15 cellular contexts compared by ENCODE assay signal in genomic region chr2:190862591-190862991, GRCh38. TPM values are rescaled to one million over a fixed set of nuclear protein-coding genes. Genes with fewer than 3 reads are reported as not detected.
A peak's percentile ranks its signal among the peaks of the same experiment; 100 is the strongest.
DNase-seq lines count a peak whose midpoint lies in the region; ATAC-seq, FAIRE-seq and TF ChIP-seq lines count a peak whose summit lies in the region.
"Had no signal": no experiment of that assay in that cellular context is flagged by ENCODE, and none has a peak within 500 bp of the region (broad histone marks: within the 10 kb centered on the region; RNA-seq: fewer than 3 reads in every experiment).

No MANE protein-coding gene starts in this region.

- TF ChIP-seq EP300 in HepG2 (IDR thresholded peaks at IDR 0.05; ENCODE audit: low read depth in 2 of 2, low read length in 2 of 2): no peak
- TF ChIP-seq EP300 in HepG2 (CRISPR knock-in tag; IDR thresholded peaks at IDR 0.05; ENCODE audit: borderline replicate concordance): no peak

- peaks cover 31% of the 10 kb centered on the region for H3K4me1 ChIP-seq in HepG2 (ENCODE audit: insufficient read depth, low read length)
- no peaks in the 10 kb centered on the region for H3K4me1 ChIP-seq in right lobe of liver
- peaks cover 18% of the 10 kb centered on the region for H3K4me1 ChIP-seq in foreskin keratinocyte
- H3K4me1 ChIP-seq in vagina: peaks cover 4% of the 10 kb centered on the region
- H3K4me1 ChIP-seq: BLaER1 treated with 17β-estradiol and CSF1 and Interleukin-3, amounts not matched to agents 10 nM and 100 nM; esophagus squamous epithelium; prostate gland had no signal

- no peak overlapping the region for H3K27ac ChIP-seq in HepG2 (ENCODE audit: extremely low read length, insufficient read depth, low read length)
- H3K27ac ChIP-seq in right lobe of liver: no peak overlapping the region
- 0 out of 2 replicates have a peak overlapping the region, but pooled peaks have one; percentile 14 for H3K27ac ChIP-seq in SK-N-MC
- no peak overlapping the region for H3K27ac ChIP-seq in foreskin keratinocyte
- no peak overlapping the region for H3K27ac ChIP-seq in vagina
- H3K27ac ChIP-seq: BLaER1 treated with 17β-estradiol and CSF1 and Interleukin-3, amounts not matched to agents 10 nM and 100 nM; esophagus squamous epithelium; prostate gland had no signal

- 20% methylated on average over 2 of the region's 2 CpGs for WGBS in HepG2 (ENCODE audit: low lambda C conversion rate)
- 46% methylated on average over 2 of the region's 2 CpGs for WGBS in right lobe of liver (ENCODE audit: insufficient coverage, low coverage, low lambda C conversion rate, missing lambda C conversion rate)

- TF ChIP-seq RAD21 in HepG2 (CRISPR knock-in tag; IDR thresholded peaks at IDR 0.05): no peak

- H2AFZ ChIP-seq in HepG2 (ENCODE audit: low read length): no peak overlapping the region

- TF ChIP-seq POLR2A in HepG2 (IDR thresholded peaks at IDR 0.05; ENCODE audit: insufficient read depth in 1 of 2, low read depth in 2 of 2, low read length in 2 of 2): no peak
- TF ChIP-seq POLR2A in right lobe of liver (IDR thresholded peaks at IDR 0.05): no peak
- no peak for TF ChIP-seq POLR2A in vagina (IDR thresholded peaks at IDR 0.05)

- FAIRE-seq in HepG2 (lab: Jason Lieb, UNC): no peak

- intact Hi-C loops in HepG2 (cut with micrococcal nuclease; ENCODE audit: unreplicated experiment) (no loop called here), right lobe of liver (cut with DNase I) (no loop called here), vagina (cut with DNase I) (no loop called here)

- H3K27me3 ChIP-seq in HepG2 (ENCODE audit: control insufficient read depth in 1 of 2, insufficient read depth in 2 of 2, low read length in 2 of 2) (peaks cover 0 to 9% of the 10 kb centered on the region in 2 experiments; a peak in 2 of 5 replicates), right lobe of liver (no peaks in the 10 kb centered on the region), foreskin keratinocyte (no peaks in the 10 kb centered on the region), vagina (no peaks in the 10 kb centered on the region)
- H3K27me3 ChIP-seq: BLaER1 treated with 17β-estradiol and CSF1 and Interleukin-3, amounts not matched to agents 10 nM and 100 nM; esophagus squamous epithelium had no signal

- BruUV-seq in HepG2 (replicated peaks; lab: Mats Ljungman, UMichigan): no TSS peak

- no peaks in the 10 kb centered on the region for H4K20me1 ChIP-seq in HepG2 (ENCODE audit: insufficient read depth, low read length)
- H4K20me1 ChIP-seq: BLaER1 treated with 17β-estradiol and CSF1 and Interleukin-3, amounts not matched to agents 10 nM and 100 nM had no signal

- TF ChIP-seq CTCF in HepG2 (CRISPR knock-in tag; IDR thresholded peaks at IDR 0.05): no peak
- TF ChIP-seq CTCF in right lobe of liver (IDR thresholded peaks at IDR 0.05): no peak
- TF ChIP-seq CTCF in foreskin keratinocyte (conservative IDR thresholded peaks at IDR 0.05): no peak
- no peak for TF ChIP-seq CTCF in vagina (IDR thresholded peaks at IDR 0.05)
- TF ChIP-seq CTCF in omental fat pad (IDR thresholded peaks at IDR 0.05): no peak

- no peak overlapping the region for H3K4me2 ChIP-seq in HepG2 (ENCODE audit: low read depth, low read length)
- H3K4me2 ChIP-seq: BLaER1 treated with 17β-estradiol and CSF1 and Interleukin-3, amounts not matched to agents 10 nM and 100 nM had no signal

- H3K9ac ChIP-seq in HepG2 (ENCODE audit: insufficient read depth, low read depth, low read length) (no peak overlapping the region), SK-N-MC (ENCODE audit: insufficient read length) (no peak overlapping the region)
- H3K9ac ChIP-seq: BLaER1 treated with 17β-estradiol and CSF1 and Interleukin-3, amounts not matched to agents 10 nM and 100 nM had no signal

- no peak for DNase-seq in HepG2 (ENCODE audit: low spot score)
- no peak for DNase-seq in right lobe of liver
- DNase-seq in SK-N-MC (ENCODE audit: low read depth, low spot score): no peak
- peak; percentile 74 to 85 for DNase-seq in foreskin keratinocyte
- DNase-seq in NK-92 (lab: John Stamatoyannopoulos, UW; ENCODE audit: unreplicated experiment): no peak
- DNase-seq in vagina (ENCODE audit: extremely low spot score in 2 of 2): no peak
- DNase-seq in omental fat pad (ENCODE audit: low spot score): no peak
- DNase-seq: activated effector memory CD4-positive, alpha-beta T cell treated with anti-CD3 and anti-CD28 coated beads, Interleukin-2, amount 50 U/mL, for 16 hours; esophagus squamous epithelium; GF-D8; midbrain; stimulated activated naive B cell treated with anti-CD40 and anti-IgM and Interleukin-4, amounts not matched to agents 10 μg/mL and 1 μg/mL and 100 μg/mL, for 72 hours had no signal

- H3K9me3 ChIP-seq in HepG2 (ENCODE audit: low read length): no peaks in the 10 kb centered on the region
- H3K9me3 ChIP-seq in right lobe of liver: no peaks in the 10 kb centered on the region
- H3K9me3 ChIP-seq in SK-N-MC (ENCODE audit: low read depth, low read length): peaks cover 4% of the 10 kb centered on the region; the same call in 1 of the 2 replicates
- H3K9me3 ChIP-seq in vagina: no peaks in the 10 kb centered on the region
- H3K9me3 ChIP-seq: esophagus squamous epithelium, prostate gland had no signal

- H3K36me3 ChIP-seq in HepG2 (replicated peaks in 1 of 2; ENCODE audit: control insufficient read depth in 1 of 2, insufficient read depth in 2 of 2, low read length in 2 of 2): no peaks in the 10 kb centered on the region
- H3K36me3 ChIP-seq in right lobe of liver: no peaks in the 10 kb centered on the region
- no peaks in the 10 kb centered on the region for H3K36me3 ChIP-seq in SK-N-MC (ENCODE audit: insufficient read depth, low read length)
- H3K36me3 ChIP-seq in vagina: no peaks in the 10 kb centered on the region
- H3K36me3 ChIP-seq: BLaER1 treated with 17β-estradiol and CSF1 and Interleukin-3, amounts not matched to agents 10 nM and 100 nM; esophagus squamous epithelium; prostate gland had no signal

- ATAC-seq in HepG2: peak; percentile 37
- ATAC-seq in right lobe of liver: no peak
- peak; percentile 48 for ATAC-seq in foreskin keratinocyte
- ATAC-seq in GM18520 (IDR thresholded peaks at IDR 0.05; ENCODE audit: unreplicated experiment): no peak
- ATAC-seq in omental fat pad (ENCODE audit: low FRiP score): no peak
- ATAC-seq: stimulated activated naive B cell treated with anti-CD40 and anti-IgM and Interleukin-4, amounts not matched to agents 10 μg/mL and 1 μg/mL and 100 μg/mL, for 72 hours had no signal

- CTCF ChIA-PET in HepG2 (lab: Yijun Ruan, JAX; ENCODE audit: low intra/inter-chr PET ratio, low total read pairs): no interaction called here

- no peak overlapping the region for H3K4me3 ChIP-seq in HepG2 (replicated peaks in 1 of 3; ENCODE audit: insufficient read depth in 1 of 3, low read depth in 2 of 3, low read length in 3 of 3)
- H3K4me3 ChIP-seq in right lobe of liver: no peak overlapping the region
- no peak overlapping the region for H3K4me3 ChIP-seq in SK-N-MC
- no peak overlapping the region for H3K4me3 ChIP-seq in vagina
- H3K4me3 ChIP-seq: BLaER1 treated with 17β-estradiol and CSF1 and Interleukin-3, amounts not matched to agents 10 nM and 100 nM; esophagus squamous epithelium; prostate gland had no signal

- in situ Hi-C loops in HepG2 (cut with HindIII; ENCODE audit: extremely low pct_ligation_motif_present, low pct_unique_long_range_greater_than_20kb): no loop called here

- POLR2A ChIA-PET in HepG2 (lab: Yijun Ruan, JAX): no interaction called here

- no peaks in the 10 kb centered on the region for H3K79me2 ChIP-seq in HepG2 (ENCODE audit: insufficient read depth, low read length)

TF ChIP-seq in HepG2, 621 proteins besides CTCF, POLR2A, EP300 and RAD21 (continues in another document):
- peak in 1 of 2 experiments; percentile 23; a peak in 1 of 4 replicates for TF ChIP-seq KLF16 (CRISPR knock-in tag; IDR thresholded peaks at IDR 0.05)
- peak in 1 of 2 experiments; percentile 19; a peak in 1 of 4 replicates for TF ChIP-seq ATF4 (CRISPR knock-in tag; IDR thresholded peaks at IDR 0.05)

RNA-seq across cellular contexts. Expression of gene GLS, which starts 18.0 kb away (rescaled TPM):
- total RNA-seq in HepG2 (2016; rRNA removed; fragmentation: Illumina TruSeq; extraction: Trizol): 183 and 212 TPM in 2 replicates
- 199 and 222 TPM in 2 replicates for total RNA-seq in HepG2 (2016; cell fraction: cytosol; rRNA removed; fragmentation: Illumina TruSeq; extraction: Trizol; ENCODE audit: low read depth)
- total RNA-seq in HepG2 (2016; cell fraction: insoluble cytoplasmic fraction; rRNA removed; fragmentation: Illumina TruSeq; extraction: Trizol): 184 and 207 TPM in 2 replicates
- total RNA-seq in HepG2 (2016; cell fraction: membrane; rRNA removed; fragmentation: Illumina TruSeq; extraction: Trizol): 57.2 and 68.7 TPM in 2 replicates
- 199 and 219 TPM in 2 replicates for total RNA-seq in HepG2 (2016; cell fraction: nucleus; rRNA removed; fragmentation: Illumina TruSeq; extraction: Trizol)
- polyA plus RNA-seq in HepG2 (2011; rRNA removed): 65.4 and 78.6 TPM in 2 replicates
- 19.0 and 29.7 TPM in 2 replicates for polyA plus RNA-seq in HepG2 (2011; cell fraction: cytosol; rRNA removed)
- 62.0 and 92.3 TPM in 2 replicates for polyA plus RNA-seq in HepG2 (2011; cell fraction: nucleus; rRNA removed)
- 76.8 and 87.2 TPM in 2 replicates for polyA plus RNA-seq in HepG2 (2012)
- 1.3 and 1.9 TPM in 2 replicates for polyA plus RNA-seq in HepG2 (2016; cell fraction: cytosol; fragmentation: Illumina TruSeq; extraction: Trizol; ENCODE audit: low read depth)
- polyA plus RNA-seq in HepG2 (2016; cell fraction: insoluble cytoplasmic fraction; fragmentation: Illumina TruSeq; extraction: Trizol; ENCODE audit: low read depth): 88.6 and 101 TPM in 2 replicates
- 5.8 and 6.9 TPM in 2 replicates for polyA plus RNA-seq in HepG2 (2016; cell fraction: membrane; fragmentation: Illumina TruSeq; extraction: Trizol; ENCODE audit: low read depth)
- 136 and 142 TPM in 2 replicates for polyA plus RNA-seq in HepG2 (2016; cell fraction: nucleus; fragmentation: Illumina TruSeq; extraction: Trizol; ENCODE audit: insufficient read depth, low read depth)
- polyA minus RNA-seq in HepG2 (2011; rRNA and poly(A)+ RNA removed; ENCODE audit: low replicate concordance): 61.7 and 123 TPM in 2 replicates
- 94.5 and 101 TPM in 2 replicates for polyA minus RNA-seq in HepG2 (2011; cell fraction: cytosol; rRNA and poly(A)+ RNA removed)
- 545 and 549 TPM in 2 replicates for polyA minus RNA-seq in HepG2 (2011; cell fraction: nucleus; rRNA and poly(A)+ RNA removed)
- 10 to 100 TPM in 5 of 6 experiments, 1 to 10 TPM in 1; 6.6 to 25.0 (median 16.9) TPM for total RNA-seq in right lobe of liver
- total RNA-seq in foreskin keratinocyte: 75.9 and 94.3 TPM in 2 replicates
- polyA plus RNA-seq in foreskin keratinocyte: 15.7 and 17.1 TPM in 2 replicates
- total RNA-seq in vagina: 88.9 TPM
- total RNA-seq in omental fat pad: 100 to 1,000 TPM; 111 to 235 (median 146) TPM

Comparison
In these comparisons a context has a peak if more than half of its experiments do, and no peak if none do; other contexts are left out.
1. ATAC-seq: peak in HepG2 (single experiment) and foreskin keratinocyte (single experiment); none in right lobe of liver (0 of 4), GM18520 (single experiment) and omental fat pad (single experiment).
2. DNase-seq: peak in foreskin keratinocyte (2 of 2); none in HepG2 (single experiment), right lobe of liver (0 of 3), SK-N-MC (single experiment), NK-92 (single experiment), vagina (0 of 2) and omental fat pad (single experiment).